ENCODE assay signal across 19 cellular contexts in genomic region chr4:133095591-133095990, GRCh38. TPM values are rescaled to one million over a fixed set of nuclear protein-coding genes. Genes with fewer than 3 reads are reported as not detected.
DNase-seq lines count a peak whose midpoint lies in the region; ATAC-seq and TF ChIP-seq lines count a peak whose summit lies in the region.
"Had no signal": no experiment of that assay in that cellular context is flagged by ENCODE, and none has a peak within 500 bp of the region (broad histone marks: within the 10 kb centered on the region; RNA-seq: fewer than 3 reads in every experiment).

No MANE protein-coding gene starts in this region.

- H3K9me3 ChIP-seq in neural progenitor cell (ENCODE audit: low read depth) (no peaks in the 10 kb centered on the region), heart right ventricle (peaks cover 0 to 11% (median 0%) of the 10 kb centered on the region in 11 donors), neuronal stem cell (replicated peaks in 1 of 2; ENCODE audit: control insufficient read depth in 2 of 2, insufficient read depth in 1 of 2, low read depth in 1 of 2, low read length in 2 of 2) (peaks cover 2 to 3% of the 10 kb centered on the region in 2 donors)

- H3K4me2 ChIP-seq in neural progenitor cell = no peak overlapping the region
- no peak overlapping the region for H3K4me2 ChIP-seq in neuronal stem cell (ENCODE audit: insufficient read depth, low read length, poor library complexity, severe bottlenecking)

- H3K36me3 Mint-ChIP-seq in neural progenitor cell = no peaks in the 10 kb centered on the region
- H3K36me3 Mint-ChIP-seq: CD14-positive monocyte had no signal

- no peak overlapping the region for H3K18ac ChIP-seq in neuronal stem cell (ENCODE audit: low read length)

- H4K20me1 ChIP-seq in neural progenitor cell (ENCODE audit: low read depth) = no peaks in the 10 kb centered on the region

- H3K27ac ChIP-seq in neural progenitor cell = no peak overlapping the region
- no peak overlapping the region for H3K27ac ChIP-seq in heart right ventricle
- H3K27ac ChIP-seq in neuronal stem cell (replicated peaks; ENCODE audit: low read length) = no peak overlapping the region

- no peak for ATAC-seq in HG02884 (IDR thresholded peaks at IDR 0.05; ENCODE audit: unreplicated experiment)
- ATAC-seq in heart right ventricle = no peak
- ATAC-seq in omental fat pad (ENCODE audit: low FRiP score) = no peak
- ATAC-seq: GM12878 had no signal

- H3K36me3 ChIP-seq in neural progenitor cell (no peaks in the 10 kb centered on the region), heart right ventricle (no peaks in the 10 kb centered on the region), neuronal stem cell (replicated peaks in 1 of 2; ENCODE audit: control insufficient read depth in 2 of 2, insufficient read depth in 2 of 2, low read length in 2 of 2) (no peaks in the 10 kb centered on the region)

- peaks cover 7% of the 10 kb centered on the region for H3K9me3 Mint-ChIP-seq in neural progenitor cell

- H4K91ac ChIP-seq in neuronal stem cell (ENCODE audit: low read depth, low read length, poor library complexity) = no peak overlapping the region

- H2BK12ac ChIP-seq in neuronal stem cell (ENCODE audit: low read length) = no peak overlapping the region

- H3K23ac ChIP-seq in neuronal stem cell (ENCODE audit: low read depth, low read length, poor library complexity) = no peak overlapping the region

- peak overlapping the region; percentile 12 for H2AFZ ChIP-seq in neural progenitor cell (replicated peaks)
- no peak overlapping the region for H2AFZ ChIP-seq in neuronal stem cell (ENCODE audit: low read length)

- H2BK5ac ChIP-seq in neuronal stem cell (ENCODE audit: low read length) = no peak overlapping the region

- H3K4me1 ChIP-seq in neural progenitor cell (peaks cover 7% of the 10 kb centered on the region), heart right ventricle (no peaks in the 10 kb centered on the region), neuronal stem cell (ENCODE audit: control insufficient read depth in 2 of 2, insufficient read depth in 1 of 2, low read depth in 1 of 2, low read length in 2 of 2) (peaks cover 1 to 2% of the 10 kb centered on the region in 2 donors)

- intact Hi-C loops in heart right ventricle (cut with DNase I) = no loop called here

- in situ Hi-C loops in astrocyte of the spinal cord (cut with HindIII; ENCODE audit: low sequenced_read_pairs) = no loop called here

- DNase-seq in Daoy (ENCODE audit: low read depth) (peak; percentile 9), HS-5 (ENCODE audit: low read depth) (peak; percentile 76), astrocyte of the spinal cord (ENCODE audit: low read depth, low spot score) (peak; percentile 62), neural progenitor cell (ENCODE audit: low spot score) (no peak), heart right ventricle (no peak), neuronal stem cell (ENCODE audit: low spot score) (no peak), omental fat pad (ENCODE audit: low spot score) (no peak)
- DNase-seq: COR-L47, DMS153, Karpas-422, MV-4-11, NCI-H1436, NCI-H2029 treated with DMSO at 0.1 percent for 48 hours, NCI-H510A, NCI-H82, SHP77 had no signal

- no peak overlapping the region for H2BK15ac ChIP-seq in neuronal stem cell (ENCODE audit: low read length)

- no peaks in the 10 kb centered on the region for H3K27me3 Mint-ChIP-seq in neural progenitor cell (ENCODE audit: insufficient read depth, low read depth)

- H3F3A ChIP-seq in neural progenitor cell (ENCODE audit: low read depth) = no peaks in the 10 kb centered on the region

- H3K79me2 ChIP-seq in neural progenitor cell (ENCODE audit: low read depth) = no peaks in the 10 kb centered on the region

- WGBS in heart right ventricle, 2 donors = 83 to 89% methylated on average over 2 of the region's 2 CpGs
- WGBS in neuronal stem cell (ENCODE audit: extremely low coverage in 2 of 2, insufficient read length in 2 of 2, insufficient replicate concordance in 1 of 2), 2 donors = no CpG with 5 or more reads among the region's 2 CpGs

- H3K79me1 ChIP-seq in neuronal stem cell (ENCODE audit: low read depth, low read length) = no peaks in the 10 kb centered on the region

- H3K4me3 Mint-ChIP-seq in neural progenitor cell = no peak overlapping the region
- H3K4me3 Mint-ChIP-seq: CD14-positive monocyte had no signal

- H2BK120ac ChIP-seq in neuronal stem cell (ENCODE audit: low read depth, low read length) = no peak overlapping the region

- no peak overlapping the region for H4K8ac ChIP-seq in neuronal stem cell (ENCODE audit: low read depth, low read length)

- H2AK5ac ChIP-seq in neuronal stem cell (ENCODE audit: low read depth, low read length) = no peak overlapping the region

- H3K4me1 Mint-ChIP-seq in neural progenitor cell = peaks cover 14% of the 10 kb centered on the region
- H3K4me1 Mint-ChIP-seq: CD14-positive monocyte had no signal

- H3K4me3 ChIP-seq in astrocyte of the spinal cord (ENCODE audit: low read depth, low read length) (no peak overlapping the region), neural progenitor cell (no peak overlapping the region), heart right ventricle (no peak overlapping the region), neuronal stem cell (ENCODE audit: low read length in 2 of 2) (no peak overlapping the region)
- H3K4me3 ChIP-seq: GM12878 had no signal

- H3K4ac ChIP-seq in neuronal stem cell (ENCODE audit: low read length) = no peak overlapping the region

- H3K9ac ChIP-seq in neural progenitor cell = no peak overlapping the region
- no peak overlapping the region for H3K9ac ChIP-seq in neuronal stem cell (ENCODE audit: low read depth, low read length, poor library complexity)

- no peak overlapping the region for H3K27ac Mint-ChIP-seq in neural progenitor cell
- H3K27ac Mint-ChIP-seq: CD14-positive monocyte had no signal

- H3K14ac ChIP-seq in neuronal stem cell (ENCODE audit: low read length) = no peak overlapping the region

- no peaks in the 10 kb centered on the region for H3K27me3 ChIP-seq in neural progenitor cell
- H3K27me3 ChIP-seq in heart right ventricle = no peaks in the 10 kb centered on the region
- no peaks in the 10 kb centered on the region for H3K27me3 ChIP-seq in neuronal stem cell (ENCODE audit: control insufficient read depth in 3 of 3, insufficient read depth in 3 of 3, low read depth in 1 of 3, low read length in 3 of 3)

- TF ChIP-seq CTCF in astrocyte of the spinal cord (IDR thresholded peaks at IDR 0.05; ENCODE audit: low read depth, low read length) = no peak
- TF ChIP-seq CTCF in neural progenitor cell (IDR thresholded peaks at IDR 0.05) = no peak
- TF ChIP-seq CTCF in heart right ventricle (IDR thresholded peaks at IDR 0.05) = no peak
- no peak for TF ChIP-seq CTCF in omental fat pad (IDR thresholded peaks at IDR 0.05)

RNA-seq across cellular contexts. Expression of gene PCDH10, which starts 53.5 kb away (rescaled TPM):
- total RNA-seq in Daoy (2014; rRNA removed; shearing (Covaris generic)) = 0.69 and 1.6 TPM in 2 replicates
- total RNA-seq in neural progenitor cell (ENCODE audit: low replicate concordance) (0.15 and 0.46 TPM in 2 replicates), heart right ventricle (under 1 TPM in 7 of 10 donors, not detected in 3; 0.04 to 0.20 (median 0.10) TPM), omental fat pad (under 1 TPM in 3 of 4 donors, not detected in 1; under 0.01 to 0.46 (median 0.16) TPM)
- polyA plus RNA-seq in heart right ventricle = under 1 TPM; 0.01 to 0.07 TPM
- polyA plus RNA-seq in neuronal stem cell (2013, experiment 1 of 2) = 1.2 TPM
- polyA plus RNA-seq in neuronal stem cell (2013, experiment 2 of 2) = 1.1 TPM
- total RNA-seq: GM12878 had no signal
- polyA plus RNA-seq: CD14-positive monocyte had no signal

Comparison
In these comparisons a context has a peak if more than half of its experiments do, and no peak if none do; other contexts are left out.
1. DNase-seq: peak in Daoy (single experiment), HS-5 (single experiment) and astrocyte of the spinal cord (single experiment); none in neural progenitor cell (single experiment), heart right ventricle (0 of 2), neuronal stem cell (single experiment) and omental fat pad (single experiment).